8 cellular contexts compared by ENCODE assay signal in genomic region chr10:68560916-68561691, GRCh38. TPM values are rescaled to one million over a fixed set of nuclear protein-coding genes. Genes with fewer than 3 reads are reported as not detected.
DNase-seq lines count a peak whose midpoint lies in the region; ATAC-seq and TF ChIP-seq lines count a peak whose summit lies in the region.

No MANE protein-coding gene starts in this region.

- H3K27ac ChIP-seq in Panc1 (ENCODE audit: low read length) (peak overlapping the region; percentile 74), ectodermal cell (ENCODE audit: insufficient read depth, low read depth, low read length, poor library complexity, severe bottlenecking) (peak overlapping the region; percentile 52), mesodermal cell (ENCODE audit: low read depth, low read length, severe bottlenecking) (peak overlapping the region; percentile 36), urinary bladder (ENCODE audit: low read depth) (no peak overlapping the region)

- peaks cover 13% of the 10 kb centered on the region for H3K4me1 ChIP-seq in Panc1 (ENCODE audit: control insufficient read depth, insufficient read depth, low read length)
- peaks cover 8% of the 10 kb centered on the region for H3K4me1 ChIP-seq in ectodermal cell (ENCODE audit: control insufficient read depth, insufficient read depth, low read length)
- H3K4me1 ChIP-seq in mesodermal cell (ENCODE audit: control insufficient read depth, insufficient read depth, low read length, poor library complexity, severe bottlenecking) = peaks cover 6% of the 10 kb centered on the region
- no peaks in the 10 kb centered on the region for H3K4me1 ChIP-seq in urinary bladder (ENCODE audit: insufficient read depth)

- ATAC-seq in Panc1 = peak; percentile 72
- no peak for ATAC-seq in GM21576 (IDR thresholded peaks at IDR 0.05; ENCODE audit: unreplicated experiment)

- H3K4me3 ChIP-seq in Panc1 (ENCODE audit: low read depth in 2 of 2, low read length in 2 of 2) = peak overlapping the region; percentile 62 to 64
- H3K4me3 ChIP-seq in ectodermal cell (ENCODE audit: insufficient read depth, low read depth, low read length) = peak overlapping the region; percentile 86
- peak overlapping the region; percentile 97 for H3K4me3 ChIP-seq in mesodermal cell (ENCODE audit: extremely low read depth, insufficient read depth, low read length, poor library complexity, severe bottlenecking)
- peak overlapping the region; percentile 71 for H3K4me3 ChIP-seq in urinary bladder (ENCODE audit: low read depth, low read length)

- intact Hi-C loops in Panc1 (cut with micrococcal nuclease; ENCODE audit: unreplicated experiment) = no loop called here

- no peaks in the 10 kb centered on the region for H3K9me3 ChIP-seq in Panc1 (ENCODE audit: control insufficient read depth, insufficient read depth, low read depth, low read length)
- H3K9me3 ChIP-seq in ectodermal cell (ENCODE audit: control insufficient read depth, low read length) = no peaks in the 10 kb centered on the region
- H3K9me3 ChIP-seq in mesodermal cell (ENCODE audit: control insufficient read depth, low read length) = no peaks in the 10 kb centered on the region

- in situ Hi-C loops in Panc1 (cut with HindIII; ENCODE audit: low pct_unique_long_range_greater_than_20kb, low sequenced_read_pairs) = no loop called here

- 0 to 1% methylated on average over 45 to 50 of the region's 50 CpGs for WGBS in ectodermal cell, 2 experiments
- 0% methylated on average over 16 to 38 of the region's 50 CpGs for WGBS in mesodermal cell (ENCODE audit: insufficient coverage in 2 of 2), 2 experiments
- WGBS in urinary bladder = 1% methylated on average over 50 of the region's 50 CpGs

- H3K27me3 ChIP-seq in Panc1 (ENCODE audit: control insufficient read depth, insufficient read depth, low read length) = no peaks in the 10 kb centered on the region
- H3K27me3 ChIP-seq in ectodermal cell (ENCODE audit: control insufficient read depth, insufficient read depth, low read length, poor library complexity, severe bottlenecking) = no peaks in the 10 kb centered on the region

- DNase-seq in activated CD4-positive, alpha-beta T cell treated with anti-CD3 and anti-CD28 coated beads for 48 hours = peak; percentile 9
- DNase-seq in activated CD4-positive, alpha-beta T cell treated with anti-CD3 and anti-CD28 coated beads for 4 hours = no peak
- DNase-seq in Panc1 (ENCODE audit: low read depth, low spot score) (no peak), SKM-1 treated with dmso at 0.1 percent for 144 hours (lab: John Stamatoyannopoulos, UW; ENCODE audit: unreplicated experiment) (no peak)

- CTCF ChIA-PET in Panc1 (lab: Charles Lee) = no interaction called here

- BruUV-seq in Panc1 (replicated peaks; lab: Mats Ljungman, UMichigan) = no TSS peak

- H3K36me3 ChIP-seq in Panc1 (ENCODE audit: control insufficient read depth, insufficient read depth, low read length) (no peaks in the 10 kb centered on the region; the same call in 1 of the 2 replicates), ectodermal cell (ENCODE audit: control insufficient read depth, insufficient read depth, low read length) (no peaks in the 10 kb centered on the region), mesodermal cell (ENCODE audit: control insufficient read depth, insufficient read depth, low read length) (no peaks in the 10 kb centered on the region), urinary bladder (ENCODE audit: insufficient read depth) (no peaks in the 10 kb centered on the region)

- TF ChIP-seq CTCF in Panc1 (IDR thresholded peaks at IDR 0.05) = no peak

- POLR2A ChIA-PET in Panc1 (lab: Charles Lee) = interaction anchor here (0.5 to 0.6 kb wide), 2 partner anchors 58 to 229 kb away, joined by 3 to 10 read pairs; partner anchors contain the start of gene HNRNPH3

RNA-seq across cellular contexts. Expression of gene TET1, which starts 1.0 kb away (rescaled TPM):
- total RNA-seq in Panc1 (2021; ENCODE audit: unreplicated experiment) (2.3 TPM), urinary bladder (41.6 TPM)
- polyA plus RNA-seq in Panc1 (2012; ENCODE audit: insufficient read length) = 0.44 TPM
- polyA plus RNA-seq in ectodermal cell (2013, experiment 1 of 4) = 30.7 TPM
- 35.0 TPM for polyA plus RNA-seq in ectodermal cell (2013, experiment 2 of 4)
- 30.0 TPM for polyA plus RNA-seq in ectodermal cell (2013, experiment 3 of 4)
- polyA plus RNA-seq in ectodermal cell (2013, experiment 4 of 4) = 35.1 TPM
- polyA plus RNA-seq in mesodermal cell (2013, experiment 1 of 2) = 15.6 TPM
- 15.5 TPM for polyA plus RNA-seq in mesodermal cell (2013, experiment 2 of 2)
- polyA plus RNA-seq in urinary bladder = 0.53 TPM

RNA-seq across cellular contexts. Expression of gene SLC25A16, which starts 33.8 kb away (rescaled TPM):
- total RNA-seq in Panc1 (2021; ENCODE audit: unreplicated experiment) (20.8 TPM), urinary bladder (30.7 TPM)
- polyA plus RNA-seq in Panc1 (2012; ENCODE audit: insufficient read length) = 6.5 TPM
- 5.9 TPM for polyA plus RNA-seq in ectodermal cell (2013, experiment 1 of 4)
- 7.8 TPM for polyA plus RNA-seq in ectodermal cell (2013, experiment 2 of 4)
- 3.6 TPM for polyA plus RNA-seq in ectodermal cell (2013, experiment 3 of 4)
- 4.9 TPM for polyA plus RNA-seq in ectodermal cell (2013, experiment 4 of 4)
- 7.5 TPM for polyA plus RNA-seq in mesodermal cell (2013, experiment 1 of 2)
- polyA plus RNA-seq in mesodermal cell (2013, experiment 2 of 2) = 5.8 TPM
- polyA plus RNA-seq in urinary bladder = 6.7 TPM

Comparison
In these comparisons a context has a peak if more than half of its experiments do, and no peak if none do; other contexts are left out.
1. RNA of gene TET1, which starts 1.0 kb away (total RNA-seq): 41.6 TPM in urinary bladder (single experiment); 2.3 TPM in Panc1 (single experiment); every median in the first group is over 10 times any median in the second.
2. Peak in every context shown above with its lines, with median percentiles within 50 percentile points of each other: H3K4me3 ChIP-seq.